Comparison of ENCODE assay signal across 10 cellular contexts in the genomic region with DNA sequence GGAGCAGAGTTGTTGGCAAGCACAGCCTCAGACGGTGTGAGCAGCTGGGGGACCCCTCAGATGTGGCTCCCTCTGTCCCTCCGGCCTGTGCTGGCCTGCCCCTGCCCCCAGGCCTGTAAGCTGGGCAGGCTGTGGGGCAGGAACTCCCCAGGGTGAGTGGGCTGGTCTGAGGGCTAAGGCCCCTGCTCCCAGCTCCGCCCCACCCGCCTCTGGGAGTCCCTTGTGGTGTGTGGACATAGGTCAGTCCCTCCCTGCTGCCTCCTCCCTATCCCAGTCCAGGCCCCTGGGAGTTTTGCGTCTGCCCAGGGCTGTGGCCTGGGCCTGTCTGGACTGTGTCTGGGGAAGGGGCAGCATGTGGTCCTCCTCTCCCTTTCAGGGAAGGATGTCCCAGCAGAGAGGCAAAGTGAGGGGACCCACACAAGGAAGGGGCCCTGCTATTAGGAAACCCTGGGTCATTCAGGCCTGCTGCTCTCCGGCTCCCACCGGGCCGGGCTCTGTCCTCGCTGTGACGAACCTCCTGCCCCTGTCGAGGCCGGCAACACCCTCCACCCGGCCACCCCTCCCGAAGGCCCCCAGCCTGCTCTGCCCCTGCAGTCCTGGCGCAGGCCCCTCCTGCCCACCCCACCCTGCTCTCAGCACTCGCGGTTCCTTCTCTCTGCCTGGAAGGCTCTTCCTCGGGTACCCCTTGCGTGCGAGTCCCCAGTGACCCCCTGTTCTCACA. TPM values are rescaled to one million over a fixed set of nuclear protein-coding genes. Genes with fewer than 3 reads are reported as not detected.
A peak's percentile ranks its signal among the peaks of the same experiment; 100 is the strongest.
DNase-seq lines count a peak whose midpoint lies in the region; ATAC-seq and TF ChIP-seq lines count a peak whose summit lies in the region.
"Had no signal": no experiment of that assay in that cellular context is flagged by ENCODE, and none has a peak within 500 bp of the region (broad histone marks: within the 10 kb centered on the region; RNA-seq: fewer than 3 reads in every experiment).

No MANE protein-coding gene starts in this region.

- H3K36me3 Mint-ChIP-seq in activated naive CD4-positive, alpha-beta T cell treated with anti-CD3 and anti-CD28 coated beads for 36 hours (ENCODE audit: low read depth), result no peaks in the 10 kb centered on the region
- H3K36me3 Mint-ChIP-seq in activated T-cell treated with anti-CD3 and anti-CD28 coated beads, Interleukin-2, amount 50 U/mL, for 4 hours (ENCODE audit: insufficient read depth), result no peaks in the 10 kb centered on the region
- H3K36me3 Mint-ChIP-seq: activated naive CD4-positive, alpha-beta T cell treated with anti-CD3 and anti-CD28 coated beads, Interleukin-2, amount 10 ng/mL, durations not matched to agents 7 days and 5 days had no signal

- no peak overlapping the region for H3K4me3 Mint-ChIP-seq in activated naive CD4-positive, alpha-beta T cell treated with anti-CD3 and anti-CD28 coated beads for 36 hours
- H3K4me3 Mint-ChIP-seq in activated T-cell treated with anti-CD3 and anti-CD28 coated beads, Interleukin-2, amount 50 U/mL, for 4 hours, result no peak overlapping the region
- H3K4me3 Mint-ChIP-seq: activated naive CD4-positive, alpha-beta T cell treated with anti-CD3 and anti-CD28 coated beads, Interleukin-2, amount 10 ng/mL, durations not matched to agents 7 days and 5 days had no signal

- H3K4me3 ChIP-seq in ascending aorta, result no peak overlapping the region
- H3K4me3 ChIP-seq: SK-N-MC had no signal

- H3K27me3 Mint-ChIP-seq in activated naive CD4-positive, alpha-beta T cell treated with anti-CD3 and anti-CD28 coated beads for 36 hours (ENCODE audit: low read depth), result peaks cover 27% of the 10 kb centered on the region
- H3K27me3 Mint-ChIP-seq in activated T-cell treated with anti-CD3 and anti-CD28 coated beads, Interleukin-2, amount 50 U/mL, for 4 hours (ENCODE audit: low read depth), result peaks cover 30% of the 10 kb centered on the region

- intact Hi-C loops in ascending aorta (cut with DNase I), result no loop called here
- intact Hi-C loops in sciatic nerve (cut with DNase I), result no loop called here
- intact Hi-C loops in activated naive CD4-positive, alpha-beta T cell treated with anti-CD3 and anti-CD28 coated beads for 36 hours (cut with micrococcal nuclease), result no loop called here

- peak; percentile 43 for DNase-seq in GM10266 (ENCODE audit: extremely low spot score)
- no peak for DNase-seq in ascending aorta (ENCODE audit: low spot score in 2 of 2)
- DNase-seq in iPS-NIHi7 (ENCODE audit: extremely low spot score), result peak; percentile 34
- peak; percentile 79 for DNase-seq in sciatic nerve (ENCODE audit: low spot score)
- no peak for DNase-seq in activated gamma-delta T cell treated with Interleukin-2 at 50 U/mL for 16 hours
- DNase-seq in activated naive CD4-positive, alpha-beta T cell treated with anti-CD3 and anti-CD28 coated beads for 36 hours, result no peak
- DNase-seq in activated T-cell treated with anti-CD3 and anti-CD28 coated beads, Interleukin-2, amount 50 U/mL, for 4 hours, result no peak
- DNase-seq: activated naive CD4-positive, alpha-beta T cell treated with anti-CD3 and anti-CD28 coated beads, Interleukin-2, amount 10 ng/mL, durations not matched to agents 7 days and 5 days had no signal

- CTCF ChIA-PET in activated naive CD4-positive, alpha-beta T cell treated with anti-CD3 and anti-CD28 coated beads for 36 hours (lab: Charles Lee), result interaction anchor here (0.7 kb wide), 1 partner anchor 9 kb away, joined by 3 read pairs; no protein-coding TSS in a partner anchor

- H3K4me1 ChIP-seq in ascending aorta, result peaks cover 18 to 34% of the 10 kb centered on the region in 2 donors

- no peaks in the 10 kb centered on the region for H3K36me3 ChIP-seq in ascending aorta

- TF ChIP-seq CTCF in GM10266 (IDR thresholded peaks at IDR 0.05; ENCODE audit: control insufficient read depth, insufficient read depth, low read depth, missing control alignments), result no peak
- no peak for TF ChIP-seq CTCF in ascending aorta (IDR thresholded peaks at IDR 0.05)

- ATAC-seq in sciatic nerve, result peak; percentile 31
- no peak for ATAC-seq in GM21423 (IDR thresholded peaks at IDR 0.05; ENCODE audit: unreplicated experiment)
- no peak for ATAC-seq in activated T-cell treated with anti-CD3 and anti-CD28 coated beads, Interleukin-2, amount 50 U/mL, for 4 hours

- peaks cover 3% of the 10 kb centered on the region for H3K27me3 ChIP-seq in ascending aorta

- H3K9me3 Mint-ChIP-seq in activated naive CD4-positive, alpha-beta T cell treated with anti-CD3 and anti-CD28 coated beads for 36 hours, result no peaks in the 10 kb centered on the region
- H3K9me3 Mint-ChIP-seq in activated T-cell treated with anti-CD3 and anti-CD28 coated beads, Interleukin-2, amount 50 U/mL, for 4 hours, result no peaks in the 10 kb centered on the region
- H3K9me3 Mint-ChIP-seq: activated naive CD4-positive, alpha-beta T cell treated with anti-CD3 and anti-CD28 coated beads, Interleukin-2, amount 10 ng/mL, durations not matched to agents 7 days and 5 days had no signal

- peaks cover 14% of the 10 kb centered on the region for H3K4me1 Mint-ChIP-seq in activated naive CD4-positive, alpha-beta T cell treated with anti-CD3 and anti-CD28 coated beads for 36 hours (ENCODE audit: low read depth)
- H3K4me1 Mint-ChIP-seq in activated T-cell treated with anti-CD3 and anti-CD28 coated beads, Interleukin-2, amount 50 U/mL, for 4 hours (ENCODE audit: low read depth), result peaks cover 8% of the 10 kb centered on the region

- no peaks in the 10 kb centered on the region for H3K9me3 ChIP-seq in ascending aorta

- H3K27ac ChIP-seq in ascending aorta, result peak overlapping the region; percentile 81 to 82
- H3K27ac ChIP-seq: SK-N-MC had no signal

- no peak overlapping the region for H3K27ac Mint-ChIP-seq in activated naive CD4-positive, alpha-beta T cell treated with anti-CD3 and anti-CD28 coated beads for 36 hours
- H3K27ac Mint-ChIP-seq: activated naive CD4-positive, alpha-beta T cell treated with anti-CD3 and anti-CD28 coated beads, Interleukin-2, amount 10 ng/mL, durations not matched to agents 7 days and 5 days had no signal

RNA-seq across cellular contexts. Expression of a gene that starts 3.5 kb away (rescaled TPM):
- total RNA-seq in ascending aorta (79.0 TPM), sciatic nerve (175 TPM)
- under 1 TPM; 0.72 to 0.74 TPM for total RNA-seq in activated naive CD4-positive, alpha-beta T cell treated with anti-CD3 and anti-CD28 coated beads for 36 hours
- total RNA-seq in activated T-cell treated with anti-CD3 and anti-CD28 coated beads, Interleukin-2, amount 50 U/mL, for 4 hours, result under 1 TPM; 0.18 to 0.58 (median 0.19) TPM

RNA-seq across cellular contexts. Expression of a gene that starts 10.9 kb away (rescaled TPM):
- total RNA-seq in ascending aorta, result 12.5 TPM
- total RNA-seq in sciatic nerve, result 11.2 TPM
- not detected for total RNA-seq in activated naive CD4-positive, alpha-beta T cell treated with anti-CD3 and anti-CD28 coated beads for 36 hours
- under 1 TPM in 1 of 3 donors, not detected in 2; 0.15 TPM for total RNA-seq in activated T-cell treated with anti-CD3 and anti-CD28 coated beads, Interleukin-2, amount 50 U/mL, for 4 hours

RNA-seq across cellular contexts. Expression of a gene that starts 17.5 kb away (rescaled TPM):
- total RNA-seq in ascending aorta (not detected), sciatic nerve (2.4 TPM)
- under 1 TPM; 0.42 to 0.57 TPM for total RNA-seq in activated naive CD4-positive, alpha-beta T cell treated with anti-CD3 and anti-CD28 coated beads for 36 hours
- 1 to 10 TPM in 1 of 3 donors, under 1 TPM in 2; 0.33 to 1.1 (median 0.74) TPM for total RNA-seq in activated T-cell treated with anti-CD3 and anti-CD28 coated beads, Interleukin-2, amount 50 U/mL, for 4 hours

RNA-seq across cellular contexts. Expression of a gene that starts 24.9 kb away (rescaled TPM):
- 63.4 TPM for total RNA-seq in ascending aorta
- 75.6 TPM for total RNA-seq in sciatic nerve
- 100 to 1,000 TPM; 103 to 107 TPM for total RNA-seq in activated naive CD4-positive, alpha-beta T cell treated with anti-CD3 and anti-CD28 coated beads for 36 hours
- 100 to 1,000 TPM; 254 to 300 (median 271) TPM for total RNA-seq in activated T-cell treated with anti-CD3 and anti-CD28 coated beads, Interleukin-2, amount 50 U/mL, for 4 hours

RNA-seq across cellular contexts. Expression of a gene that starts 32.9 kb away (rescaled TPM):
- 150 TPM for total RNA-seq in ascending aorta
- total RNA-seq in sciatic nerve, result 207 TPM
- 100 to 1,000 TPM in 1 of 2 experiments, 10 to 100 TPM in 1; 97.7 to 108 TPM for total RNA-seq in activated naive CD4-positive, alpha-beta T cell treated with anti-CD3 and anti-CD28 coated beads for 36 hours
- 100 to 1,000 TPM; 112 to 127 (median 118) TPM for total RNA-seq in activated T-cell treated with anti-CD3 and anti-CD28 coated beads, Interleukin-2, amount 50 U/mL, for 4 hours

Comparison
In these comparisons a context has a peak if more than half of its experiments do, and no peak if none do; other contexts are left out.
1. DNase-seq: peak in GM10266 (single experiment), iPS-NIHi7 (single experiment) and sciatic nerve (single experiment); none in ascending aorta (0 of 2), activated gamma-delta T cell treated with Interleukin-2 at 50 U/mL for 16 hours (single experiment), activated naive CD4-positive, alpha-beta T cell treated with anti-CD3 and anti-CD28 coated beads for 36 hours (single experiment) and activated T-cell treated with anti-CD3 and anti-CD28 coated beads, Interleukin-2, amount 50 U/mL, for 4 hours (single experiment).
2. RNA of a gene that starts 3.5 kb away (total RNA-seq): 175 TPM in sciatic nerve (single experiment) and 79.0 TPM in ascending aorta (single experiment); 0.72 to 0.74 TPM in activated naive CD4-positive, alpha-beta T cell treated with anti-CD3 and anti-CD28 coated beads for 36 hours and 0.18 to 0.58 TPM in activated T-cell treated with anti-CD3 and anti-CD28 coated beads, Interleukin-2, amount 50 U/mL, for 4 hours; every median in the first group is over 10 times any median in the second.
3. RNA of a gene that starts 10.9 kb away (total RNA-seq): 12.5 TPM in ascending aorta (single experiment) and 11.2 TPM in sciatic nerve (single experiment); 0.15 TPM in activated T-cell treated with anti-CD3 and anti-CD28 coated beads, Interleukin-2, amount 50 U/mL, for 4 hours and not detected in activated naive CD4-positive, alpha-beta T cell treated with anti-CD3 and anti-CD28 coated beads for 36 hours; every median in the first group is over 10 times any median in the second.